3 cellular contexts compared by ENCODE assay signal in the genomic region with DNA sequence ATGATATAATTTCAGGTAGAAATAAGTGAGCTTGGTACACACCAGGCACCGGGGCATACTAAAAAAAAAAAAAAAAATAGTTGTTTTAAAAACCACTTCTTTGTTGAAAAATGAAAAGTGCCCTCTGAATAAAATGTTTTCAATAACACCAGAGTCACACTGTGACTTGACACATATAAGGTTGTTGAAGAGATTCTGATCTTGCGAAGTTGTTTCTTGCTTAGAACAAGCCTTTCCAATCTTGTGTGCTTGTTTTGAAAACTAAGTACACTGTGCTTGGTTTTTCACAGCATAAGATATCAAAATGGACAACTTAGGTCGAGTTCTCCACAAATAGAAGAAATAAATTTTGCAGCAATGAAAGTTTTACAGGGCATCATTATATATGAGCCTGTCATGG.
"Had no signal": no experiment of that assay in that cellular context is flagged by ENCODE, and none has a peak within 500 bp of the region (broad histone marks: within the 10 kb centered on the region; RNA-seq: fewer than 3 reads in every experiment).

No MANE protein-coding gene starts in this region.

- ATAC-seq: GM12878 had no signal

- DNase-seq: GDM1, GF-D8 had no signal

- H3K4me3 ChIP-seq: GM12878 had no signal
